Comparison of ENCODE assay signal across 24 cellular contexts in genomic region chrX:72038868-72039267, GRCh38.
"Had no signal": no experiment of that assay in that cellular context is flagged by ENCODE, and none has a peak within 500 bp of the region (broad histone marks: within the 10 kb centered on the region; RNA-seq: fewer than 3 reads in every experiment).

No MANE protein-coding gene starts in this region.

- H3K4me3 Mint-ChIP-seq: mesothelial cell of epicardium, naive B cell had no signal

- H3K27ac ChIP-seq: coronary artery, dorsolateral prefrontal cortex, gastrocnemius medialis, heart right ventricle, left lung, lower lobe of right lung had no signal

- H3K4me1 ChIP-seq: gastrocnemius medialis, lower lobe of right lung had no signal

- DNase-seq: dermis blood vessel endothelial cell; dorsolateral prefrontal cortex; effector CD4-positive, alpha-beta T cell; effector memory CD4-positive, alpha-beta T cell; esophagus squamous epithelium; foreskin fibroblast; foreskin melanocyte; gastrocnemius medialis; glutamatergic neuron; head of caudate nucleus; heart right ventricle; hippocampal formation; left cardiac atrium; left lung; left ventricle myocardium superior; lower lobe of right lung; mesenchymal stem cell; mucosa of descending colon; naive B cell had no signal

- H3K27ac Mint-ChIP-seq: mesothelial cell of epicardium, naive B cell had no signal

- ATAC-seq: gastrocnemius medialis, heart right ventricle, left cardiac atrium, left lung, left ventricle myocardium superior, lower lobe of right lung, mucosa of descending colon had no signal

- H3K9me3 ChIP-seq: esophagus squamous epithelium, left lung, lower lobe of right lung, mucosa of descending colon had no signal

- FAIRE-seq: endothelial cell of umbilical vein, islet of Langerhans, keratinocyte had no signal

- H3K27me3 ChIP-seq: esophagus squamous epithelium, left lung had no signal

- H3K4me1 Mint-ChIP-seq: naive B cell had no signal

- H3K4me3 ChIP-seq: coronary artery, dorsolateral prefrontal cortex, esophagus squamous epithelium, gastrocnemius medialis, heart right ventricle, left lung, lower lobe of right lung, mucosa of descending colon had no signal

- H3K36me3 ChIP-seq: esophagus squamous epithelium, gastrocnemius medialis, heart right ventricle, left lung, lower lobe of right lung had no signal
